In the genomic region with DNA sequence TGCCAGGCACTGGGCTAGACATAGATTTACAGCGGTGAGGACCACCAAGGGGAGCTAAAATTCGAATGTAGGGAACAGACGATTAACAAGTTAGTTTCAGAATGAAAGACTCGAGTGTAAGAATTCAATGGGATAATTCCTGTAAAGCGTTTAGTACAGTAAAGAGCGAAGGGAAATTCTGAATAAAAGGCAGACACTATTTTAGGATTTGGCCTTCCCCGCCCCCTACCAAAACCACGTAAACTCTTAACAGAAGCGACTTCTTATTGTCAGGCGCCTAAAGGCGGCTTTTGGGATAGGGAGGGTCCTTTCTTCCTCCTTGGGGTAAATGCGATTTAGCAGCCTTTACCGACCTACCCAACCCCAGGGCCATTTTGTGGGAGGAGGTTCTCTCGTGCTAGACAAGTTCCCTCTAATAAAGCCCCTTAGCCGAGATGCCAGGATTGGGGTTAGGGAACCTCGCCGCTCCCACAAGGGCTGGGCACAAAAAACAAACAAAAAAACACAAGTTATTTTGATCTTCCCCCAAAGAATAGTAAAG, we compare ENCODE assay signal across 8 cellular contexts. TPM values are rescaled to one million over a fixed set of nuclear protein-coding genes. Genes with fewer than 3 reads are reported as not detected.
DNase-seq lines count a peak whose midpoint lies in the region; ATAC-seq and TF ChIP-seq lines count a peak whose summit lies in the region.

No MANE protein-coding gene starts in this region.

- H4K20me1 ChIP-seq in hepatocyte (ENCODE audit: insufficient read depth, poor library complexity, severe bottlenecking), result peaks cover 33% of the 10 kb centered on the region

- peaks cover 11% of the 10 kb centered on the region for H3K4me1 ChIP-seq in hepatocyte (ENCODE audit: insufficient read depth)
- peaks cover 29 to 51% (median 36%) of the 10 kb centered on the region in 6 donors for H3K4me1 ChIP-seq in spleen

- H3K9me3 ChIP-seq in hepatocyte (ENCODE audit: low read depth), result no peaks in the 10 kb centered on the region
- H3K9me3 ChIP-seq in spleen, result no peaks in the 10 kb centered on the region

- peak overlapping the region; percentile 98 for H3K4me3 Mint-ChIP-seq in activated T-helper 2 cell treated with anti-CD3 and anti-CD28 coated beads, Interferon-gamma antibody, Interleukin-2, Interleukin-4, amounts not matched to agents 10 μg/mL and 5 μg/mL and 100 μg/mL, durations not matched to agents 14 hours and 24 hours and 36 hours (ENCODE audit: low read depth)

- H2AFZ ChIP-seq in hepatocyte, result peak overlapping the region; percentile 79

- peaks cover 2% of the 10 kb centered on the region for H3K27me3 Mint-ChIP-seq in activated T-helper 2 cell treated with anti-CD3 and anti-CD28 coated beads, Interferon-gamma antibody, Interleukin-2, Interleukin-4, amounts not matched to agents 10 μg/mL and 5 μg/mL and 100 μg/mL, durations not matched to agents 14 hours and 24 hours and 36 hours (ENCODE audit: low read depth)

- TF ChIP-seq POLR2A in spleen (IDR thresholded peaks at IDR 0.05), result no peak

- H3K27me3 ChIP-seq in hepatocyte (no peaks in the 10 kb centered on the region), spleen (replicated peaks in 1 of 7) (no peaks in the 10 kb centered on the region)

- peak overlapping the region; percentile 72 for H3K4me2 ChIP-seq in hepatocyte

- DNase-seq in AG10803 (ENCODE audit: low read depth) (no peak), hepatocyte (ENCODE audit: low spot score) (no peak), spleen (no peak), 8988T (no peak)
- no peak for DNase-seq in activated T-helper 2 cell treated with anti-CD3 and anti-CD28 coated beads, Interferon-gamma antibody, Interleukin-2, Interleukin-4, amounts not matched to agents 10 μg/mL and 5 μg/mL and 100 μg/mL, durations not matched to agents 14 hours and 24 hours and 36 hours (ENCODE audit: low spot score)

- peak overlapping the region; percentile 96 for H3K4me3 ChIP-seq in AG10803 (ENCODE audit: low read length)
- peak overlapping the region; percentile 43 for H3K4me3 ChIP-seq in hepatocyte
- H3K4me3 ChIP-seq in spleen, result peak overlapping the region; percentile 79 to 94 (median 88)

- H3K9me3 Mint-ChIP-seq in activated T-helper 2 cell treated with anti-CD3 and anti-CD28 coated beads, Interferon-gamma antibody, Interleukin-2, Interleukin-4, amounts not matched to agents 10 μg/mL and 5 μg/mL and 100 μg/mL, durations not matched to agents 14 hours and 24 hours and 36 hours, result no peaks in the 10 kb centered on the region

- H3K9me2 ChIP-seq in hepatocyte (replicated peaks; ENCODE audit: insufficient read depth), result no peaks in the 10 kb centered on the region

- H3K36me3 Mint-ChIP-seq in activated T-helper 2 cell treated with anti-CD3 and anti-CD28 coated beads, Interferon-gamma antibody, Interleukin-2, Interleukin-4, amounts not matched to agents 10 μg/mL and 5 μg/mL and 100 μg/mL, durations not matched to agents 14 hours and 24 hours and 36 hours (ENCODE audit: low read depth), result peaks cover 20% of the 10 kb centered on the region

- peak overlapping the region; percentile 98 for H3K27ac Mint-ChIP-seq in activated T-helper 2 cell treated with anti-CD3 and anti-CD28 coated beads, Interferon-gamma antibody, Interleukin-2, Interleukin-4, amounts not matched to agents 10 μg/mL and 5 μg/mL and 100 μg/mL, durations not matched to agents 14 hours and 24 hours and 36 hours

- peaks cover 40% of the 10 kb centered on the region for H3K79me2 ChIP-seq in hepatocyte

- intact Hi-C loops in activated T-helper 2 cell treated with anti-CD3 and anti-CD28 coated beads, Interferon-gamma antibody, Interleukin-2, Interleukin-4, amounts not matched to agents 10 μg/mL and 5 μg/mL and 100 μg/mL, durations not matched to agents 14 hours and 24 hours and 36 hours (cut with micrococcal nuclease), result loop anchor here (5.0 kb wide), 2 partner anchors 799 to 1499 kb away; partner anchors contain the start of gene KCNH8
- intact Hi-C loops in spleen (cut with DNase I; ENCODE audit: low total_unique reads), result loop anchor here (10.0 kb wide), 1 partner anchor 98 kb away; the partner anchor contains the start of gene KAT2B

- H3K36me3 ChIP-seq in hepatocyte (replicated peaks; ENCODE audit: insufficient read depth, low read depth), result no peaks in the 10 kb centered on the region
- peaks cover 0 to 12% (median 5%) of the 10 kb centered on the region in 6 donors for H3K36me3 ChIP-seq in spleen

- WGBS in hepatocyte (ENCODE audit: low lambda C conversion rate, missing lambda C conversion rate), result 30% methylated on average over 17 of the region's 17 CpGs
- 22 to 34% (median 29%) methylated on average over 17 of the region's 17 CpGs for WGBS in spleen, 5 donors

- H3K27ac ChIP-seq in hepatocyte (peak overlapping the region; percentile 99), spleen (peak overlapping the region; percentile 91 to 99 (median 98))

- H3K4me1 Mint-ChIP-seq in activated T-helper 2 cell treated with anti-CD3 and anti-CD28 coated beads, Interferon-gamma antibody, Interleukin-2, Interleukin-4, amounts not matched to agents 10 μg/mL and 5 μg/mL and 100 μg/mL, durations not matched to agents 14 hours and 24 hours and 36 hours (ENCODE audit: low read depth), result peaks cover 26% of the 10 kb centered on the region

- TF ChIP-seq CTCF in AG10803 (conservative IDR thresholded peaks at IDR 0.05; ENCODE audit: low read length) (no peak), hepatocyte (IDR thresholded peaks at IDR 0.05; ENCODE audit: poor library complexity) (no peak), spleen (IDR thresholded peaks at IDR 0.05 in 8 of 11, conservative IDR thresholded peaks at IDR 0.05 in 3 of 11) (no peak)

- peak; percentile 0 for ATAC-seq in GM19351 (IDR thresholded peaks at IDR 0.05; ENCODE audit: unreplicated experiment)
- peak; percentile 3 for ATAC-seq in HG03520 (IDR thresholded peaks at IDR 0.05; ENCODE audit: unreplicated experiment)
- no peak for ATAC-seq in HG03108 (IDR thresholded peaks at IDR 0.05; ENCODE audit: unreplicated experiment)

RNA-seq across cellular contexts. Expression of gene RAB5A, which starts 0.5 kb away (rescaled TPM):
- 43.5 and 49.5 TPM in 2 replicates for total RNA-seq in activated T-helper 2 cell treated with anti-CD3 and anti-CD28 coated beads, Interferon-gamma antibody, Interleukin-2, Interleukin-4, amounts not matched to agents 10 μg/mL and 5 μg/mL and 100 μg/mL, durations not matched to agents 14 hours and 24 hours and 36 hours
- total RNA-seq in hepatocyte (72.2 and 87.2 TPM in 2 replicates), spleen (10 to 100 TPM; 58.5 to 83.1 (median 64.3) TPM)
- polyA plus RNA-seq in hepatocyte (76.1 and 78.3 TPM in 2 replicates), spleen (10 to 100 TPM; 17.6 to 24.0 (median 20.8) TPM)

RNA-seq across cellular contexts. Expression of gene EFHB, which starts 12.3 kb away (rescaled TPM):
- 0.94 TPM in 1 of 2 replicates, not detected in the other for total RNA-seq in activated T-helper 2 cell treated with anti-CD3 and anti-CD28 coated beads, Interferon-gamma antibody, Interleukin-2, Interleukin-4, amounts not matched to agents 10 μg/mL and 5 μg/mL and 100 μg/mL, durations not matched to agents 14 hours and 24 hours and 36 hours
- total RNA-seq in hepatocyte (0.64 and 0.70 TPM in 2 replicates), spleen (1 to 10 TPM in 3 of 7 donors, under 1 TPM in 2, not detected in 2; 0.83 to 2.7 (median 1.2) TPM)
- polyA plus RNA-seq in hepatocyte (not detected in 2 replicates), spleen (1 to 10 TPM; 1.0 to 2.0 (median 1.9) TPM)

Comparison
In these comparisons a context has a peak if more than half of its experiments do, and no peak if none do; other contexts are left out.
1. H3K4me3 ChIP-seq: peak in every context shown above with its lines; median percentile 96 in AG10803; 88 in spleen; 43 in hepatocyte.